Comparison of ENCODE assay signal across 9 cellular contexts in the genomic region with DNA sequence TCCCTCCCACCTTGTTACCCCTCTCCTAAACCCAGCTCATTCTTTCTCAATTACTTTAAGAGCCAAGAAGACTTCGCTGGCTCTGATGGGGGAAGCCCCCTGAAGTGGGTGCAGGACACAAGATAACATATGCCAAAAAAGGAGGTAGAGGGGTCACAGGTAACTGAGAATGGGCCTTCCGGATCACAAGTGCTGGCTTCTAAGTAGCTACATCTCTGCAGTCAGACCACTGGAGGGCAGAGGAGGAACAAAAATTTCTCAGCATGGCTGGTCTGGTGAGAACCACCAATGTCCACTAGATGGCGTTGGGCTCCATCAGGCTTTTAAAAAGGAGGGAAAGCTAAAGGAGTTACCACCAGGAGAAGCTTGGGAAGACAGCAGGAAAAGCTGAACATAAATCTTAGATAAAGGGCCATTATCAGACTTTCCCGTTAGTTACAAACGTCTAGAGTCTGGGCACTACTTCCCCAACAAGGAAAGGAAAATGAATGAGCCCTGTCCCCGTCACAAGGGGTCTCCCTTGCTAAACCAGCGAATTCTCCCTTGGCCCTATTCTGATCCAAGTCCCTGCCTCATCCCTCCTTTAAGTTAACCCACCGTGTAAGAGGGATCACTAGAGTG. TPM values are rescaled to one million over a fixed set of nuclear protein-coding genes. Genes with fewer than 3 reads are reported as not detected.
A peak's percentile ranks its signal among the peaks of the same experiment; 100 is the strongest.
DNase-seq lines count a peak whose midpoint lies in the region; ATAC-seq and TF ChIP-seq lines count a peak whose summit lies in the region.
"Had no signal": no experiment of that assay in that cellular context is flagged by ENCODE, and none has a peak within 500 bp of the region (broad histone marks: within the 10 kb centered on the region; RNA-seq: fewer than 3 reads in every experiment).

No MANE protein-coding gene starts in this region.

- peaks cover 11% of the 10 kb centered on the region for H3K79me2 ChIP-seq in parathyroid adenoma

- peak; percentile 78 to 81 for DNase-seq in activated T-cell treated with anti-CD3 and anti-CD28 coated beads, Interleukin-2, amount 50 U/mL, for 48 hours
- DNase-seq in foreskin melanocyte, result peak; percentile 90
- DNase-seq in ureter (ENCODE audit: low spot score), result peak; percentile 87
- no peak for DNase-seq in NCI-H1048 (lab: John Stamatoyannopoulos, UW)

- H3K9ac ChIP-seq in BLaER1 treated with 17β-estradiol and CSF1 and Interleukin-3, amounts not matched to agents 10 nM and 100 nM, result peak overlapping the region in 10 of 11 experiments; percentile 21 to 62 (median 50); a peak in 14 of 22 replicates
- H3K9ac ChIP-seq in parathyroid adenoma, result no peak overlapping the region

- no peaks in the 10 kb centered on the region for H3K9me3 ChIP-seq in BLaER1 treated with 17β-estradiol and CSF1 and Interleukin-3, amounts not matched to agents 10 nM and 100 nM (replicated peaks in 1 of 11)
- H3K9me3 ChIP-seq in parathyroid adenoma (ENCODE audit: control insufficient read depth, low read length), result no peaks in the 10 kb centered on the region

- H3K36me3 ChIP-seq in BLaER1 treated with 17β-estradiol and CSF1 and Interleukin-3, amounts not matched to agents 10 nM and 100 nM, result peaks cover 64 to 80% (median 73%) of the 10 kb centered on the region in 11 experiments
- H3K36me3 ChIP-seq in parathyroid adenoma (ENCODE audit: control insufficient read depth, insufficient read depth, low read length), result no peaks in the 10 kb centered on the region

- H3K4me3 ChIP-seq in BLaER1 treated with 17β-estradiol and CSF1 and Interleukin-3, amounts not matched to agents 10 nM and 100 nM, result peak overlapping the region in 4 of 10 experiments; percentile 17 to 42 (median 28); a peak in 5 of 20 replicates
- H3K4me3 ChIP-seq in parathyroid adenoma (ENCODE audit: low read depth, low read length), result no peak overlapping the region

- H3K4me2 ChIP-seq in BLaER1 treated with 17β-estradiol and CSF1 and Interleukin-3, amounts not matched to agents 10 nM and 100 nM, result peak overlapping the region; percentile 72 to 97 (median 93); a peak in 21 of 22 replicates
- H3K4me2 ChIP-seq in parathyroid adenoma (ENCODE audit: low read length), result no peak overlapping the region

- peaks cover 50 to 68% (median 59%) of the 10 kb centered on the region in 11 experiments for H4K20me1 ChIP-seq in BLaER1 treated with 17β-estradiol and CSF1 and Interleukin-3, amounts not matched to agents 10 nM and 100 nM

- H3K27ac ChIP-seq in BLaER1 treated with 17β-estradiol and CSF1 and Interleukin-3, amounts not matched to agents 10 nM and 100 nM, result peak overlapping the region in 4 of 11 experiments; percentile 11 to 23 (median 18); a peak in 3 of 22 replicates
- H3K27ac ChIP-seq in parathyroid adenoma, result no peak overlapping the region

- ATAC-seq in GM21423 (IDR thresholded peaks at IDR 0.05; ENCODE audit: unreplicated experiment), result peak; percentile 64

- TF ChIP-seq CTCF in LNCAP (IDR thresholded peaks at IDR 0.05) (peak; percentile 99), parathyroid adenoma (IDR thresholded peaks at IDR 0.05) (peak; percentile 98)

- H2AFZ ChIP-seq in parathyroid adenoma, result no peak overlapping the region

- H3K27me3 ChIP-seq in BLaER1 treated with 17β-estradiol and CSF1 and Interleukin-3, amounts not matched to agents 10 nM and 100 nM, result no peaks in the 10 kb centered on the region
- no peaks in the 10 kb centered on the region for H3K27me3 ChIP-seq in parathyroid adenoma (ENCODE audit: control insufficient read depth, insufficient read depth, low read length)

- peaks cover 33 to 60% (median 48%) of the 10 kb centered on the region in 10 experiments for H3K4me1 ChIP-seq in BLaER1 treated with 17β-estradiol and CSF1 and Interleukin-3, amounts not matched to agents 10 nM and 100 nM
- peaks cover 24% of the 10 kb centered on the region for H3K4me1 ChIP-seq in parathyroid adenoma

RNA-seq across cellular contexts. Expression of a gene that starts 11.6 kb away (rescaled TPM):
- total RNA-seq in ureter, result 3.7 TPM

RNA-seq across cellular contexts. Expression of a gene that starts 26.0 kb away (rescaled TPM):
- 229 TPM for total RNA-seq in ureter

RNA-seq across cellular contexts. Expression of a gene that starts 26.4 kb away (rescaled TPM):
- 40.2 TPM for total RNA-seq in ureter

RNA-seq across cellular contexts. Expression of a gene that starts 26.9 kb away (rescaled TPM):
- total RNA-seq in ureter, result not detected
- total RNA-seq: T-helper 1 cell treated with Interleukin-12 subunit alpha and Interleukin-12 subunit beta and Interleukin-4 antibody, amounts not matched to agents 30 ng/mL and 1 ng/mL, for 36 hours had no signal

RNA-seq across cellular contexts. Expression of a gene that starts 34.2 kb away (rescaled TPM):
- total RNA-seq in ureter, result 67.6 TPM
